In genomic region chr9:32289756-32290155, GRCh38 we compare ENCODE assay signal across 8 cellular contexts.
"Had no signal": no experiment of that assay in that cellular context is flagged by ENCODE, and none has a peak within 500 bp of the region (broad histone marks: within the 10 kb centered on the region; RNA-seq: fewer than 3 reads in every experiment).

No MANE protein-coding gene starts in this region.

- FAIRE-seq: G401.6, GM12878, GM12891, GM12892, GM18507, GM19239 had no signal

- DNase-seq: GDM1, GF-D8 had no signal

- H3K4me3 ChIP-seq: GM12878 had no signal

- ATAC-seq: GM12878 had no signal
